ENCODE assay signal across 26 cellular contexts in the genomic region with DNA sequence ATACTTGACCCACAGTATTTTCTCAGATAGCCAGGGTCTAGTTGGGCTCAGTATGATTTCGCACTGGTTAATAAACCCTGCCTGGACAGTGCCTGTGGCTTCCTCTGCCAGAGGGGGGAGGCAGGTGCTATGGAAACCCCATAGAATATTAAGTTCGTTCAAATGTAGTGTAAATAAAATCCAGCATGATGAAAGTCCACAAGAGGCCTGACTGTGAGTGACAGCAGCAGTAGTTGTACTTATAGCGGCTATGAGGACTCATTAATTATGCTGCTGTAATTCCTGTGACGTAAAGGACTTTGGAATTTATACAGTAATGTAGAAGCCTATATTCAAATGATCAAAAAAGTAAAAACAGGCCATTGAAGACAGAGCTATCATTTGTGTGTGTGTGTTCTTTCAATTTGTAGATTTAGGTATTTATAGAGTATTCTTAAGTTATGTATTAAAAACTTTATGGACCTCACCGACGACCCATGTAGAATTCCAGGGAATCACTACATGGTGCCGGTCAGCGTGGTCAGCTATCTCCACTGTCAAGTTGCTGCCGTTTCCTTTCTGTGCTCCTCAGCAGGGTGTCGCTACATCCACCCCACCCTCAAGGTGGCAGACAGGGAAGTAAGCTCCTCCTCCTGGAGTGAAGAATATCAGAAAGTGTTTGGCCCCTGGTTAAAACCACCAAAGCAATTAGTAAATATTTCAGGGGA. TPM values are rescaled to one million over a fixed set of nuclear protein-coding genes. Genes with fewer than 3 reads are reported as not detected.
DNase-seq lines count a peak whose midpoint lies in the region; TF ChIP-seq lines count a peak whose summit lies in the region.
"Had no signal": no experiment of that assay in that cellular context is flagged by ENCODE, and none has a peak within 500 bp of the region (broad histone marks: within the 10 kb centered on the region; RNA-seq: fewer than 3 reads in every experiment).

No MANE protein-coding gene starts in this region.

- intact Hi-C loops in sigmoid colon (cut with DNase I), result no loop called here

- peaks cover 72% of the 10 kb centered on the region for H3K4me1 Mint-ChIP-seq in activated naive CD8-positive, alpha-beta T cell (ENCODE audit: low read depth)
- H3K4me1 Mint-ChIP-seq in activated naive CD8-positive, alpha-beta T cell treated with anti-CD3 and anti-CD28 coated beads for 36 hours, result peaks cover 51% of the 10 kb centered on the region
- H3K4me1 Mint-ChIP-seq in immature natural killer cell, result peaks cover 18 to 37% of the 10 kb centered on the region in 2 donors

- H3K36me3 Mint-ChIP-seq in activated naive CD8-positive, alpha-beta T cell, result peaks cover 7% of the 10 kb centered on the region
- H3K36me3 Mint-ChIP-seq in activated naive CD8-positive, alpha-beta T cell treated with anti-CD3 and anti-CD28 coated beads for 36 hours, result peaks cover 37% of the 10 kb centered on the region
- peaks cover 6 to 15% (median 7%) of the 10 kb centered on the region in 3 donors for H3K36me3 Mint-ChIP-seq in immature natural killer cell

- TF ChIP-seq EP300 in sigmoid colon (IDR thresholded peaks at IDR 0.05), result no peak

- no peak for TF ChIP-seq POLR2A in sigmoid colon (IDR thresholded peaks at IDR 0.05)

- H3K4me3 ChIP-seq in sigmoid colon, result no peak overlapping the region
- H3K4me3 ChIP-seq: BLaER1, ovary, PC-9, upper lobe of right lung had no signal

- TF ChIP-seq CTCF in RWPE1 (conservative IDR thresholded peaks at IDR 0.05; ENCODE audit: low read depth) (no peak), sigmoid colon (IDR thresholded peaks at IDR 0.05) (no peak)

- H3K27me3 ChIP-seq in sigmoid colon, result no peaks in the 10 kb centered on the region
- H3K27me3 ChIP-seq: BLaER1, ovary, upper lobe of right lung had no signal

- peak overlapping the region; percentile 90 for H3K27ac Mint-ChIP-seq in activated naive CD8-positive, alpha-beta T cell
- no peak overlapping the region for H3K27ac Mint-ChIP-seq in activated naive CD8-positive, alpha-beta T cell treated with anti-CD3 and anti-CD28 coated beads for 36 hours
- H3K27ac Mint-ChIP-seq in immature natural killer cell, result no peak overlapping the region
- H3K27ac Mint-ChIP-seq: nephron progenitor cell had no signal

- H3K27me3 Mint-ChIP-seq in activated naive CD8-positive, alpha-beta T cell, result no peaks in the 10 kb centered on the region
- H3K27me3 Mint-ChIP-seq in activated naive CD8-positive, alpha-beta T cell treated with anti-CD3 and anti-CD28 coated beads for 36 hours, result no peaks in the 10 kb centered on the region
- peaks cover 0 to 2% (median 1%) of the 10 kb centered on the region in 3 donors for H3K27me3 Mint-ChIP-seq in immature natural killer cell (ENCODE audit: low read depth in 3 of 3)

- no peak overlapping the region for H3K4me3 Mint-ChIP-seq in activated naive CD8-positive, alpha-beta T cell
- H3K4me3 Mint-ChIP-seq in activated naive CD8-positive, alpha-beta T cell treated with anti-CD3 and anti-CD28 coated beads for 36 hours, result no peak overlapping the region
- H3K4me3 Mint-ChIP-seq in immature natural killer cell, result no peak overlapping the region
- H3K4me3 Mint-ChIP-seq: nephron progenitor cell had no signal

- no peak for DNase-seq in activated naive CD8-positive, alpha-beta T cell treated with anti-CD3 and anti-CD28 coated beads for 36 hours
- DNase-seq in RWPE1 (ENCODE audit: low spot score) (no peak), epithelial cell of prostate (ENCODE audit: low read depth, low spot score) (no peak), sigmoid colon (no peak), immature natural killer cell (no peak), NCI-H2029 (lab: John Stamatoyannopoulos, UW) (no peak)
- DNase-seq in activated naive CD4-positive, alpha-beta T cell (lab: John Stamatoyannopoulos, UW), result no peak
- DNase-seq: activated CD4-positive, alpha-beta T cell treated with anti-CD3 and anti-CD28 coated beads, Interleukin-2, amount 50 U/mL, for 48 hours; activated gamma-delta T cell; cerebellar nuclear complex; DMS79 treated with DMSO at 0.1 percent for 48 hours; GF-D8; Karpas-422; NCI-H1436; NCI-H524; nephron progenitor cell; NK-92 treated with Interleukin-12 subunit alpha and Interleukin-12 subunit beta, amount 100 ng/mL, for 24 hours; ovary; PC-9; retina; SHP77; stimulated activated CD4-positive, alpha-beta T cell treated with anti-CD3 and anti-CD28 coated beads, Interleukin-2, amount 100 ng/mL, for 48 hours; T-helper 9 cell; upper lobe of right lung had no signal

- H3K9me3 Mint-ChIP-seq in activated naive CD8-positive, alpha-beta T cell (ENCODE audit: low read depth), result no peaks in the 10 kb centered on the region
- no peaks in the 10 kb centered on the region for H3K9me3 Mint-ChIP-seq in activated naive CD8-positive, alpha-beta T cell treated with anti-CD3 and anti-CD28 coated beads for 36 hours
- H3K9me3 Mint-ChIP-seq in immature natural killer cell, result no peaks in the 10 kb centered on the region

- CTCF ChIA-PET in RWPE1 (lab: Yijun Ruan, JAX), result interaction anchor here (0.7 to 1.0 kb wide), 2 partner anchors 28 to 35 kb away, joined by 3 read pairs; no protein-coding TSS in a partner anchor

- POLR2A ChIA-PET in RWPE1 (lab: Yijun Ruan, JAX; ENCODE audit: low non-redundant PET), result no interaction called here

- peaks cover 0 to 38% (median 24%) of the 10 kb centered on the region in 4 donors for H3K36me3 ChIP-seq in sigmoid colon
- H3K36me3 ChIP-seq: ovary had no signal

- peaks cover 0 to 66% (median 59%) of the 10 kb centered on the region in 4 donors for H3K4me1 ChIP-seq in sigmoid colon

- no peaks in the 10 kb centered on the region for H3K9me3 ChIP-seq in sigmoid colon
- H3K9me3 ChIP-seq: ovary, upper lobe of right lung had no signal

- 31 to 79% methylated on average over 10 of the region's 10 CpGs for WGBS in sigmoid colon, 2 donors

- peak overlapping the region; percentile 6 for H3K27ac ChIP-seq in RWPE1
- H3K27ac ChIP-seq in epithelial cell of prostate, result peak overlapping the region; percentile 100
- peak overlapping the region in 3 of 4 donors; percentile 19 to 96 (median 48) for H3K27ac ChIP-seq in sigmoid colon
- H3K27ac ChIP-seq: BLaER1, ovary, PC-9 had no signal

RNA-seq across cellular contexts. Expression of a gene that starts 10.0 kb away (rescaled TPM):
- total RNA-seq in activated naive CD8-positive, alpha-beta T cell treated with anti-CD3 and anti-CD28 coated beads for 36 hours, result 10 to 100 TPM; 30.3 to 31.0 TPM
- total RNA-seq in sigmoid colon, result 100 to 1,000 TPM; 147 to 317 (median 226) TPM
- 100 to 1,000 TPM in 2 of 3 donors, 10 to 100 TPM in 1; 45.6 to 198 (median 163) TPM for polyA plus RNA-seq in sigmoid colon
- polyA plus RNA-seq in immature natural killer cell, result 10 to 100 TPM; 39.3 to 56.0 (median 51.0) TPM

Comparison
In these comparisons a context has a peak if more than half of its experiments do, and no peak if none do; other contexts are left out.
1. H3K27ac ChIP-seq: peak in every context shown above with its lines; median percentile 100 in epithelial cell of prostate; 48 in sigmoid colon; 6 in RWPE1.
2. RNA of a gene that starts 10.0 kb away (total RNA-seq): 147 to 317 TPM in sigmoid colon; 30.3 to 31.0 TPM in activated naive CD8-positive, alpha-beta T cell treated with anti-CD3 and anti-CD28 coated beads for 36 hours; every median in the first group is over 4 times any median in the second.